In genomic region chrX:71128915-71129765, GRCh38 we compare ENCODE assay signal across 8 cellular contexts. TPM values are rescaled to one million over a fixed set of nuclear protein-coding genes. Genes with fewer than 3 reads are reported as not detected.
DNase-seq lines count a peak whose midpoint lies in the region; ATAC-seq and TF ChIP-seq lines count a peak whose summit lies in the region.

No MANE protein-coding gene starts in this region.

- H4K20me1 ChIP-seq in mammary epithelial cell (ENCODE audit: insufficient read depth, low read length): no peaks in the 10 kb centered on the region

- WGBS in mammary epithelial cell (ENCODE audit: low coverage, missing lambda C conversion rate): 25% methylated on average over 13 of the region's 18 CpGs

- peak; percentile 89 for ATAC-seq in GM19395 (IDR thresholded peaks at IDR 0.05; ENCODE audit: unreplicated experiment)
- ATAC-seq in left colon: peak; percentile 95
- no peak for ATAC-seq in GM19455 (IDR thresholded peaks at IDR 0.05; ENCODE audit: unreplicated experiment)

- H3K79me2 ChIP-seq in mammary epithelial cell (ENCODE audit: insufficient read depth, low read length): no peaks in the 10 kb centered on the region

- in situ Hi-C loops in mammary epithelial cell (cut with MboI; ENCODE audit: low sequenced_read_pairs in 2 of 2): no loop called here

- no peaks in the 10 kb centered on the region for H3K36me3 ChIP-seq in mammary epithelial cell (ENCODE audit: insufficient read depth, low read length)

- H3K4me1 ChIP-seq in mammary epithelial cell (ENCODE audit: insufficient read depth, low read length): no peaks in the 10 kb centered on the region

- CTCF ChIA-PET in mammary epithelial cell (lab: Charles Lee; ENCODE audit: low non-redundant PET): no interaction called here

- DNase-seq in C1 segment of cervical spinal cord (lab: John Stamatoyannopoulos, UW) (peak in 9 of 14 donors; percentile 8 to 42 (median 25)), NB4 (ENCODE audit: low read depth) (peak; percentile 78), mammary epithelial cell (peak; percentile 31), left colon (peak; percentile 51 to 72)
- DNase-seq in activated CD4-positive, alpha-beta T cell treated with anti-CD3 and anti-CD28 coated beads for 1 hour: peak; percentile 62
- peak; percentile 53 to 60 for DNase-seq in stimulated activated CD4-positive, alpha-beta T cell treated with anti-CD3 and anti-CD28 coated beads, Interleukin-4, amount 100 ng/mL, for 48 hours (ENCODE audit: low read depth in 2 of 2)

- BruUV-seq in mammary epithelial cell (replicated peaks; lab: Mats Ljungman, UMichigan): no TSS peak

- no peaks in the 10 kb centered on the region for H3K27me3 ChIP-seq in mammary epithelial cell (ENCODE audit: insufficient read depth, low read length)

- TF ChIP-seq CTCF in NB4 (IDR thresholded peaks at IDR 0.05; ENCODE audit: low read depth, low read length): peak; percentile 74
- peak; percentile 77 to 81 for TF ChIP-seq CTCF in mammary epithelial cell (conservative IDR thresholded peaks at IDR 0.05 in 1 of 2, IDR thresholded peaks at IDR 0.05 in 1 of 2; ENCODE audit: extremely low read depth in 1 of 2, insufficient read depth in 1 of 2, low read depth in 1 of 2, low read length in 2 of 2)

- H3K27ac ChIP-seq in mammary epithelial cell (ENCODE audit: insufficient read depth, low read depth, low read length): no peak overlapping the region

- H3K4me3 ChIP-seq in NB4 (ENCODE audit: low read depth, low read length) (no peak overlapping the region), mammary epithelial cell (replicated peaks in 1 of 3; ENCODE audit: insufficient read depth in 1 of 3, low read depth in 2 of 3, low read length in 3 of 3) (no peak overlapping the region)

- intact Hi-C loops in mammary epithelial cell (cut with micrococcal nuclease) (loop anchor here (1.0 kb wide), 3 partner anchors 31 to 159 kb away; no protein-coding TSS in a partner anchor), left colon (cut with DNase I, micrococcal nuclease) (no loop called here)

- no peak overlapping the region for H2AFZ ChIP-seq in mammary epithelial cell (ENCODE audit: low read depth, low read length)

- TF ChIP-seq POLR2A in NB4 (IDR thresholded peaks at IDR 0.05; ENCODE audit: extremely low read depth, insufficient read length): no peak

- no peak overlapping the region for H3K4me2 ChIP-seq in mammary epithelial cell (ENCODE audit: insufficient read depth, low read depth, low read length)

- dilution Hi-C loops in mammary epithelial cell (cut with HindIII; ENCODE audit: low sequenced_read_pairs): no loop called here

- H3K9me3 ChIP-seq in mammary epithelial cell (replicated peaks; ENCODE audit: insufficient read depth, low read length): no peaks in the 10 kb centered on the region

- no peak overlapping the region for H3K9ac ChIP-seq in mammary epithelial cell (ENCODE audit: insufficient read depth, low read length)

RNA-seq across cellular contexts. Expression of gene MED12, which starts 10.7 kb away (rescaled TPM):
- total RNA-seq in mammary epithelial cell (10 to 100 TPM; 22.0 to 26.7 TPM), left colon (10 to 100 TPM; 35.4 to 37.9 TPM)
- 5.5 TPM for polyA plus RNA-seq in mammary epithelial cell
- 49.7 TPM for polyA minus RNA-seq in mammary epithelial cell

RNA-seq across cellular contexts. Expression of gene NLGN3, which starts 15.5 kb away (rescaled TPM):
- total RNA-seq in mammary epithelial cell (under 1 TPM; 0.17 to 0.21 TPM), left colon (1 to 10 TPM in 1 of 2 donors, under 1 TPM in 1; 0.67 to 1.1 TPM)
- polyA plus RNA-seq in mammary epithelial cell: 0.11 TPM
- not detected for polyA minus RNA-seq in mammary epithelial cell

RNA-seq across cellular contexts. Expression of gene IL2RG, which starts 17.8 kb away (rescaled TPM):
- total RNA-seq in mammary epithelial cell: not detected
- not detected for polyA plus RNA-seq in mammary epithelial cell
- polyA minus RNA-seq in mammary epithelial cell: not detected
- total RNA-seq in left colon: 10 to 100 TPM; 47.7 to 98.7 TPM

RNA-seq across cellular contexts. Expression of gene CXorf65, which starts 22.6 kb away (rescaled TPM):
- total RNA-seq in mammary epithelial cell (not detected), left colon (not detected)
- polyA plus RNA-seq in mammary epithelial cell: not detected
- polyA minus RNA-seq in mammary epithelial cell: not detected

RNA-seq across cellular contexts. Expression of gene FOXO4, which starts 33.5 kb away (rescaled TPM):
- total RNA-seq in mammary epithelial cell (10 to 100 TPM in 1 of 2 donors, 1 to 10 TPM in 1; 5.9 to 13.8 TPM), left colon (10 to 100 TPM; 32.5 to 54.2 TPM)
- polyA plus RNA-seq in mammary epithelial cell: 1.7 TPM
- 2.4 TPM for polyA minus RNA-seq in mammary epithelial cell

Comparison
In these comparisons a context has a peak if more than half of its experiments do, and no peak if none do; other contexts are left out.
1. DNase-seq: peak in every context shown above with its lines; median percentile 78 in NB4; 62 in activated CD4-positive, alpha-beta T cell treated with anti-CD3 and anti-CD28 coated beads for 1 hour; 62 in left colon; 56 in stimulated activated CD4-positive, alpha-beta T cell treated with anti-CD3 and anti-CD28 coated beads, Interleukin-4, amount 100 ng/mL, for 48 hours; 31 in mammary epithelial cell; 25 in C1 segment of cervical spinal cord.
2. RNA of gene IL2RG, which starts 17.8 kb away (total RNA-seq): 47.7 to 98.7 TPM in left colon; not detected in mammary epithelial cell; every median in the first group is over 10 times any median in the second.